10 cellular contexts compared by ENCODE assay signal in the genomic region with DNA sequence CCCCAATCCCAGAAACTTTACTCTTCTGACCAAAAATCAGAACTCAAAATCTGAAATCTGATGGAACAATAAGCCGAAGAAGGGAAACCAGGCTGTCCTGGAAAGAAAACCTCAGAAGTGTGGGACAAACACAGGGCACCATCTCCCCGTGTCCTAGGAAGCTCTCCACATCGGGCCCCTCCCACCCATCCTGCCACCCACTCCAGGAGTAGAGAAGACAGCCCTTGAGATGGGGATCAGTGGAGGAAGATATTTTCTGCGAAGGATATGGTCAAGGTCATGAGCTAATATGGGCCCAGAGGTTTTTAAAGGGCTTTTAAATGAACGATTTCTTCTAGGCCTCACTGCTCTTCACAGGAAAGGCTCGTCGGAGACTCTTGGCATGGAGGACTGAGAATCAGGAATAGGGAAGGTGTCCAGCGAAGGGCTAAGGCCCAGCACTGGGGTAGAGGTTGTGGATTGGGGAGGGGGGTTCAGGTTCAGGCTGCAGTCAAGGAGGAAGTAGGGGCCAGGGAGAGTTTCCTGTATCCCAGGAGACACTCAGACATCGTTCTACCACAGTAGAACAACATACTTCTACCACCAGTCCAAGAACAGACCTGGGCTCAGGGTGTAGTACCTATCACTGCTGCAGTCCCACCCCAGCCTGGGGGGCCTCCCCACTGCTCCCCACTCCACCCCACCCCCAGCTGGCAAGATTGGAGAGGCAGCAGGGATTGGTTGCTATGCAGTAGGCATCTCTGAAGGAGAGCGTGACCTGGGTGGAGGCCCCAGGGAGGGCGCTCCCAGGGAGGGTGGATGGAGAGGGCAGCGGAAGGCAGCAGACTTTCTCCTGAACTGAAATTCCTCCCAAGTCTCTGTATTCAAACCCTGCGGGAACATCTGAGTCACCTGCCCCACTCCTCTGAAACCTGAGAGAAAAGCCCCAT. TPM values are rescaled to one million over a fixed set of nuclear protein-coding genes. Genes with fewer than 3 reads are reported as not detected.
DNase-seq lines count a peak whose midpoint lies in the region; ATAC-seq and TF ChIP-seq lines count a peak whose summit lies in the region.
"Had no signal": no experiment of that assay in that cellular context is flagged by ENCODE, and none has a peak within 500 bp of the region (broad histone marks: within the 10 kb centered on the region; RNA-seq: fewer than 3 reads in every experiment).

No MANE protein-coding gene starts in this region.

- no peak overlapping the region for H3K4me3 Mint-ChIP-seq in HFFc6
- no peak overlapping the region for H3K4me3 Mint-ChIP-seq in brain
- H3K4me3 Mint-ChIP-seq in Calu3 (ENCODE audit: low read depth, unreplicated experiment) = no peak overlapping the region

- H3K27ac Mint-ChIP-seq in HFFc6 = peak overlapping the region; percentile 95
- H3K27ac Mint-ChIP-seq in brain = peak overlapping the region in 3 of 5 experiments; percentile 38 to 98 (median 43)
- no peak overlapping the region for H3K27ac Mint-ChIP-seq in Calu3 (ENCODE audit: unreplicated experiment)

- no peaks in the 10 kb centered on the region for H3K27me3 ChIP-seq in A673 (replicated peaks; ENCODE audit: insufficient read depth, low read depth, low read length, poor library complexity)

- CTCF ChIA-PET in A673 (lab: Charles Lee) (interaction anchor here (0.6 kb wide), 1 partner anchor 47 kb away, joined by 4 read pairs; no protein-coding TSS in a partner anchor), Calu3 (lab: Charles Lee) (interaction anchor here (1.6 kb wide), 1 partner anchor 25 kb away, joined by 5 read pairs; no protein-coding TSS in a partner anchor)

- peaks cover 45% of the 10 kb centered on the region for H3K4me1 ChIP-seq in A673 (ENCODE audit: insufficient read depth, low read length, poor library complexity, severe bottlenecking)

- DNase-seq in A673 (ENCODE audit: low spot score) = no peak
- DNase-seq in HFFc6 = no peak
- peak; percentile 58 for DNase-seq in posterior vena cava (ENCODE audit: low spot score)
- DNase-seq in Calu3 = no peak
- DNase-seq: NCI-H2081 had no signal

- H3K9me3 Mint-ChIP-seq in HFFc6 = no peaks in the 10 kb centered on the region
- peaks cover 0 to 3% (median 0%) of the 10 kb centered on the region in 5 experiments for H3K9me3 Mint-ChIP-seq in brain
- no peaks in the 10 kb centered on the region for H3K9me3 Mint-ChIP-seq in Calu3 (ENCODE audit: low read depth, unreplicated experiment)

- H3K27me3 Mint-ChIP-seq in HFFc6 (ENCODE audit: insufficient read depth) (peaks cover 4% of the 10 kb centered on the region), brain (peaks cover 6% of the 10 kb centered on the region), Calu3 (ENCODE audit: unreplicated experiment) (no peaks in the 10 kb centered on the region)

- TF ChIP-seq CTCF in A673 (conservative IDR thresholded peaks at IDR 0.05; ENCODE audit: low read depth, low read length) = no peak
- no peak for TF ChIP-seq CTCF in HFFc6 (IDR thresholded peaks at IDR 0.05)
- TF ChIP-seq CTCF in brain (conservative IDR thresholded peaks at IDR 0.05) = no peak
- TF ChIP-seq CTCF in Calu3 (IDR thresholded peaks at IDR 0.05; ENCODE audit: unreplicated experiment) = no peak

- no peak for ATAC-seq in HG03045 (IDR thresholded peaks at IDR 0.05; ENCODE audit: unreplicated experiment)
- ATAC-seq in GM18498 (IDR thresholded peaks at IDR 0.05; ENCODE audit: unreplicated experiment) = no peak
- ATAC-seq in HG03175 (IDR thresholded peaks at IDR 0.05; ENCODE audit: unreplicated experiment) = no peak

- peaks cover 97% of the 10 kb centered on the region for H3K4me1 Mint-ChIP-seq in HFFc6 (ENCODE audit: low read depth)
- H3K4me1 Mint-ChIP-seq in brain = peaks cover 62% of the 10 kb centered on the region
- H3K4me1 Mint-ChIP-seq in Calu3 (ENCODE audit: low read depth, unreplicated experiment) = peaks cover 94% of the 10 kb centered on the region

- H3K9me3 ChIP-seq in A673 (ENCODE audit: low read depth, low read length, poor library complexity, severe bottlenecking) = no peaks in the 10 kb centered on the region

- peak overlapping the region; percentile 62 for H3K27ac ChIP-seq in A673 (ENCODE audit: low read depth, low read length, poor library complexity, severe bottlenecking)

- H3K36me3 Mint-ChIP-seq in HFFc6 (ENCODE audit: low read depth) (peaks cover 26% of the 10 kb centered on the region; the same call in 1 of the 2 replicates), brain (no peaks in the 10 kb centered on the region), Calu3 (ENCODE audit: insufficient read depth, unreplicated experiment) (peaks cover 31% of the 10 kb centered on the region)

- POLR2A ChIA-PET in A673 (lab: Charles Lee; ENCODE audit: low non-redundant PET) = no interaction called here

- no peaks in the 10 kb centered on the region for H3K36me3 ChIP-seq in A673 (ENCODE audit: insufficient read depth, low read length, poor library complexity, severe bottlenecking)

- intact Hi-C loops in A673 (cut with micrococcal nuclease; ENCODE audit: unreplicated experiment) (no loop called here), posterior vena cava (cut with DNase I) (no loop called here), Calu3 (cut with micrococcal nuclease; ENCODE audit: unreplicated experiment) (no loop called here)

- H3K4me3 ChIP-seq in A673 (ENCODE audit: low read depth, low read length, poor library complexity, severe bottlenecking) = no peak overlapping the region

- BruUV-seq in A673 (replicated peaks; lab: Mats Ljungman, UMichigan) (no TSS peak), Calu3 (replicated peaks; lab: Mats Ljungman, UMichigan) (no TSS peak)

RNA-seq across cellular contexts. Expression of gene S100A5, which starts 1.2 kb away (rescaled TPM):
- not detected in 2 replicates for total RNA-seq in A673 (2021)
- 1 to 10 TPM in 1 of 6 experiments, under 1 TPM in 5; 0.40 to 1.2 (median 0.71) TPM for total RNA-seq in HFFc6 (2021; fragmentation: NEBNext Ultra II Directional; extraction: Animal tissue kit (Norgen Biotek cat#: 25700))
- not detected for polyA plus RNA-seq in brain (ENCODE audit: insufficient read depth, low read depth, low replicate concordance)
- not detected for total RNA-seq in posterior vena cava
- total RNA-seq in Calu3 (2022) = not detected in 2 replicates
- total RNA-seq: urinary bladder had no signal

RNA-seq across cellular contexts. Expression of gene S100A4, which starts 3.7 kb away (rescaled TPM):
- total RNA-seq in A673 (2021) = 17.8 and 20.0 TPM in 2 replicates
- total RNA-seq in HFFc6 (2021; fragmentation: NEBNext Ultra II Directional; extraction: Animal tissue kit (Norgen Biotek cat#: 25700)) = 100 to 1,000 TPM; 394 to 846 (median 814) TPM
- 8.1 TPM for polyA plus RNA-seq in brain (ENCODE audit: insufficient read depth, low read depth, low replicate concordance)
- total RNA-seq in posterior vena cava = 100 to 1,000 TPM; 286 to 472 TPM
- total RNA-seq in Calu3 (2022) = 19.8 and 20.5 TPM in 2 replicates

RNA-seq across cellular contexts. Expression of gene S100A6, which starts 6.1 kb away (rescaled TPM):
- total RNA-seq in A673 (2021) (73.6 and 106 TPM in 2 replicates), posterior vena cava (1,000 to 10,000 TPM; 1,174 to 1,536 TPM), Calu3 (2022) (1,521 and 2,023 TPM in 2 replicates)
- total RNA-seq in HFFc6 (2021; fragmentation: NEBNext Ultra II Directional; extraction: Animal tissue kit (Norgen Biotek cat#: 25700)) = 1,000 to 10,000 TPM; 1,971 to 2,311 (median 2,129) TPM
- polyA plus RNA-seq in brain (ENCODE audit: insufficient read depth, low read depth, low replicate concordance) = 341 TPM

RNA-seq across cellular contexts. Expression of gene S100A3, which starts 7.2 kb away (rescaled TPM):
- total RNA-seq in A673 (2021) (0.61 and 0.99 TPM in 2 replicates), posterior vena cava (1 to 10 TPM; 4.1 to 8.3 TPM), Calu3 (2022) (not detected in 2 replicates)
- total RNA-seq in HFFc6 (2021; fragmentation: NEBNext Ultra II Directional; extraction: Animal tissue kit (Norgen Biotek cat#: 25700)) = 1 to 10 TPM; 3.4 to 5.6 (median 5.1) TPM
- polyA plus RNA-seq in brain (ENCODE audit: insufficient read depth, low read depth, low replicate concordance) = 0.71 TPM
- total RNA-seq: urinary bladder had no signal

RNA-seq across cellular contexts. Expression of gene S100A2, which starts 23.7 kb away (rescaled TPM):
- total RNA-seq in A673 (2021) (2.4 and 4.5 TPM in 2 replicates), posterior vena cava (1 to 10 TPM; 1.5 to 3.5 TPM), Calu3 (2022) (11.1 and 14.1 TPM in 2 replicates)
- total RNA-seq in HFFc6 (2021; fragmentation: NEBNext Ultra II Directional; extraction: Animal tissue kit (Norgen Biotek cat#: 25700)) = 10 to 100 TPM in 4 of 6 experiments, 1 to 10 TPM in 2; 7.4 to 12.5 (median 10.4) TPM
- 1.5 TPM for polyA plus RNA-seq in brain (ENCODE audit: insufficient read depth, low read depth, low replicate concordance)

Comparison
In these comparisons a context has a peak if more than half of its experiments do, and no peak if none do; other contexts are left out.
1. RNA of gene S100A4, which starts 3.7 kb away (total RNA-seq): 394 to 846 TPM in HFFc6 and 286 to 472 TPM in posterior vena cava; 19.8 to 20.5 TPM in Calu3 and 17.8 to 20.0 TPM in A673; every median in the first group is over 10 times any median in the second.
2. RNA of gene S100A6, which starts 6.1 kb away (total RNA-seq): 1,971 to 2,311 TPM in HFFc6, 1,174 to 1,536 TPM in posterior vena cava and 1,521 to 2,023 TPM in Calu3; 73.6 to 106 TPM in A673; every median in the first group is over 10 times any median in the second.